Comparison of ENCODE assay signal across 8 cellular contexts in the genomic region with DNA sequence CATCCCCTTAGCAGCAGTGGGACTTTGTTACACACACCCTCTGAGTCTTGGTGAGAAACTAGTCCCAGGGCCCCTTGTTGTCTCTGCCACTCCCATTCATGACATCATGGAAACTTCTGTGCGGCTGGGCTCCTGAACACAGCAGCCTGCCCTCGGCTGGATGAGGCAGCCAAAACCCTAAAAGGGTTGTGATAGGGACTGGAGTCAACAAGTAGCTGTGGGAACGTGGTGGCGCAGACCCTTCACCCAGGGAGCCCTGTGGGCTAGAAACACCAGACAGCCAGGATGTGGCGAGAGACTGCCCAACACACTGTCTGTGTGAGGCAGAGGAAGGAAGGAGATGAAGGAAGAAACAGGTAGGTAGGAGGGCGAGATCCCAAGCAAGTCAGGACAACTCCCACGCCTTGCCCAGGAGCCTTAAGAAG.
DNase-seq lines count a peak whose midpoint lies in the region; ATAC-seq lines count a peak whose summit lies in the region.

No MANE protein-coding gene starts in this region.

- ATAC-seq in GM19395 (IDR thresholded peaks at IDR 0.05; ENCODE audit: unreplicated experiment) = no peak

- peak; percentile 3 for DNase-seq in EH (ENCODE audit: low read depth)
- DNase-seq in T-helper 9 cell = peak; percentile 80
- DNase-seq in activated naive CD8-positive, alpha-beta T cell treated with anti-CD3 and anti-CD28 coated beads, Interleukin-2, amount 50 U/mL, for 16 hours (ENCODE audit: low read depth, low spot score) = peak; percentile 72
- peak; percentile 84 to 86 for DNase-seq in stimulated activated CD4-positive, alpha-beta T cell treated with anti-CD3 and anti-CD28 coated beads, Interleukin-15, amount 100 ng/mL, for 48 hours (ENCODE audit: low read depth in 2 of 2)
- no peak for DNase-seq in NCI-H345 treated with DMSO at 0.1 percent for 48 hours (lab: John Stamatoyannopoulos, UW; ENCODE audit: unreplicated experiment)
- no peak for DNase-seq in NCI-H1092 treated with DMSO at 0.1 percent for 48 hours (lab: John Stamatoyannopoulos, UW)
- DNase-seq in AG20443 (ENCODE audit: low spot score) = no peak

Comparison
In these comparisons a context has a peak if more than half of its experiments do, and no peak if none do; other contexts are left out.
1. DNase-seq: peak in EH (single experiment), T-helper 9 cell (single experiment), activated naive CD8-positive, alpha-beta T cell treated with anti-CD3 and anti-CD28 coated beads, Interleukin-2, amount 50 U/mL, for 16 hours (single experiment) and stimulated activated CD4-positive, alpha-beta T cell treated with anti-CD3 and anti-CD28 coated beads, Interleukin-15, amount 100 ng/mL, for 48 hours (2 of 2); none in NCI-H345 treated with DMSO at 0.1 percent for 48 hours (single experiment), NCI-H1092 treated with DMSO at 0.1 percent for 48 hours (single experiment) and AG20443 (single experiment).